ENCODE assay signal across 1 cellular context in genomic region chr20:63980806-63981728, GRCh38.
TF ChIP-seq lines count a peak whose summit lies in the region.

Gene PRPF6 (plus strand): TSS chr20:63981132. CDS start chr20:63981246, 114 bp downstream.

TF ChIP-seq in HepG2, 621 proteins besides CTCF, POLR2A, EP300 and RAD21 (continued from another document and continues in another):
- TF ChIP-seq ZHX2 (IDR thresholded peaks at IDR 0.05; ENCODE audit: low read depth), result peak; percentile 98
- no peak; the same call in 1 of the 2 replicates for TF ChIP-seq ZHX2 (CRISPR knock-in tag; IDR thresholded peaks at IDR 0.05; ENCODE audit: borderline replicate concordance)
- peak; percentile 96 for TF ChIP-seq MNT (IDR thresholded peaks at IDR 0.05)
- no peak for TF ChIP-seq ADNP (CRISPR knock-in tag; IDR thresholded peaks at IDR 0.05)
- TF ChIP-seq KLF9 (CRISPR knock-in tag; IDR thresholded peaks at IDR 0.05; ENCODE audit: low read depth), result peak; percentile 99
- TF ChIP-seq ZSCAN22 (CRISPR knock-in tag; IDR thresholded peaks at IDR 0.05), result peak; percentile 78
- TF ChIP-seq DRAP1 (CRISPR knock-in tag; IDR thresholded peaks at IDR 0.05), result peak; percentile 92
- peak; percentile 91; the same call in 1 of the 2 replicates for TF ChIP-seq ZNF83 (CRISPR knock-in tag; IDR thresholded peaks at IDR 0.05; ENCODE audit: borderline replicate concordance)
- TF ChIP-seq HNRNPLL (IDR thresholded peaks at IDR 0.05; ENCODE audit: low read depth, low read length, poor library complexity, severe bottlenecking), result peak; percentile 89
- TF ChIP-seq FOXM1 (CRISPR knock-in tag; IDR thresholded peaks at IDR 0.05), result no peak
- peak; percentile 89 for TF ChIP-seq CBX1 (IDR thresholded peaks at IDR 0.05; ENCODE audit: low read depth)
- TF ChIP-seq WIZ (CRISPR knock-in tag; IDR thresholded peaks at IDR 0.05), result no peak
- TF ChIP-seq ZNF549 (CRISPR knock-in tag; IDR thresholded peaks at IDR 0.05), result no peak; the same call in 1 of the 2 replicates
- TF ChIP-seq ZFP62 (CRISPR knock-in tag; IDR thresholded peaks at IDR 0.05), result peak; percentile 13; the same call in 1 of the 2 replicates
- peak; percentile 96; the same call in 1 of the 2 replicates for TF ChIP-seq ZNF567 (CRISPR knock-in tag; IDR thresholded peaks at IDR 0.05; ENCODE audit: borderline replicate concordance)
- peak; percentile 84; the same call in 1 of the 2 replicates for TF ChIP-seq NKX3-1 (CRISPR knock-in tag; IDR thresholded peaks at IDR 0.05)
- TF ChIP-seq NBN (conservative IDR thresholded peaks at IDR 0.05), result no peak
- peak; percentile 47; the same call in 1 of the 2 replicates for TF ChIP-seq ZSCAN25 (CRISPR knock-in tag; IDR thresholded peaks at IDR 0.05)
- TF ChIP-seq MAFF (IDR thresholded peaks at IDR 0.05; ENCODE audit: low read depth, low read length), result 0 out of 2 replicates have a peak, but pooled peaks have one; percentile 2
- peak; percentile 90 for TF ChIP-seq ZNF891 (CRISPR knock-in tag; IDR thresholded peaks at IDR 0.05)
- peak; percentile 87 for TF ChIP-seq GATAD2A (CRISPR knock-in tag; IDR thresholded peaks at IDR 0.05)
- peak; percentile 98 for TF ChIP-seq REL (CRISPR knock-in tag; conservative IDR thresholded peaks at IDR 0.05)
- peak; percentile 98 for TF ChIP-seq ZNF724P (CRISPR knock-in tag; IDR thresholded peaks at IDR 0.05; ENCODE audit: borderline replicate concordance)
- peak; percentile 75; the same call in 1 of the 2 replicates for TF ChIP-seq ZNF780A (CRISPR knock-in tag; IDR thresholded peaks at IDR 0.05)
- peak; percentile 55; the same call in 1 of the 2 replicates for TF ChIP-seq ZNF34 (CRISPR knock-in tag; IDR thresholded peaks at IDR 0.05; ENCODE audit: borderline replicate concordance)
- TF ChIP-seq ZNF143 (CRISPR knock-in tag; IDR thresholded peaks at IDR 0.05), result peak; percentile 88
- peak; percentile 39; the same call in 1 of the 2 replicates for TF ChIP-seq SP140L (CRISPR knock-in tag; IDR thresholded peaks at IDR 0.05; ENCODE audit: borderline replicate concordance)
- no peak for TF ChIP-seq ZNF101 (CRISPR knock-in tag; IDR thresholded peaks at IDR 0.05; ENCODE audit: borderline replicate concordance, low read depth)
- peak; percentile 94; the same call in 1 of the 2 replicates for TF ChIP-seq ZZZ3 (CRISPR knock-in tag; IDR thresholded peaks at IDR 0.05; ENCODE audit: borderline replicate concordance)
- no peak for TF ChIP-seq ATRX (CRISPR knock-in tag; IDR thresholded peaks at IDR 0.05; ENCODE audit: borderline replicate concordance)
- no peak for TF ChIP-seq GABPA (IDR thresholded peaks at IDR 0.05; ENCODE audit: low read depth, low read length)
- TF ChIP-seq GABPA (CRISPR knock-in tag; IDR thresholded peaks at IDR 0.05; ENCODE audit: low read depth), result peak; percentile 99
- peak; percentile 95 for TF ChIP-seq ZBTB4 (CRISPR knock-in tag; IDR thresholded peaks at IDR 0.05; ENCODE audit: borderline replicate concordance)
- 0 out of 2 replicates have a peak, but pooled peaks have one; percentile 56 for TF ChIP-seq LRRFIP1 (CRISPR knock-in tag; conservative IDR thresholded peaks at IDR 0.05)
- TF ChIP-seq HIVEP1 (CRISPR knock-in tag; IDR thresholded peaks at IDR 0.05), result peak; percentile 95
- TF ChIP-seq KLF12 (CRISPR knock-in tag; IDR thresholded peaks at IDR 0.05; ENCODE audit: borderline replicate concordance), result peak; percentile 96
- peak; percentile 88 for TF ChIP-seq ARID5B (CRISPR knock-in tag; IDR thresholded peaks at IDR 0.05)
- peak; percentile 82; the same call in 1 of the 2 replicates for TF ChIP-seq KLF13 (CRISPR knock-in tag; IDR thresholded peaks at IDR 0.05)
- peak; percentile 96 for TF ChIP-seq POGZ (CRISPR knock-in tag; IDR thresholded peaks at IDR 0.05)
- no peak for TF ChIP-seq MBD4 (IDR thresholded peaks at IDR 0.05; ENCODE audit: borderline replicate concordance, low read length)
- TF ChIP-seq SP4 (CRISPR knock-in tag; IDR thresholded peaks at IDR 0.05), result peak; percentile 100
- TF ChIP-seq ATAD3A (CRISPR knock-in tag; IDR thresholded peaks at IDR 0.05), result no peak
- TF ChIP-seq PBX3 (CRISPR knock-in tag; IDR thresholded peaks at IDR 0.05; ENCODE audit: borderline replicate concordance), result no peak
- TF ChIP-seq REXO4 (CRISPR knock-in tag; IDR thresholded peaks at IDR 0.05; ENCODE audit: borderline replicate concordance), result no peak
- peak; percentile 99 for TF ChIP-seq HOXA3 (CRISPR knock-in tag; IDR thresholded peaks at IDR 0.05)
- TF ChIP-seq ZFAT (CRISPR knock-in tag; conservative IDR thresholded peaks at IDR 0.05), result no peak
- peak; percentile 94; the same call in 1 of the 2 replicates for TF ChIP-seq ZNF766 (CRISPR knock-in tag; IDR thresholded peaks at IDR 0.05; ENCODE audit: borderline replicate concordance)
